ENCODE assay signal across 1 cellular context in the genomic region with DNA sequence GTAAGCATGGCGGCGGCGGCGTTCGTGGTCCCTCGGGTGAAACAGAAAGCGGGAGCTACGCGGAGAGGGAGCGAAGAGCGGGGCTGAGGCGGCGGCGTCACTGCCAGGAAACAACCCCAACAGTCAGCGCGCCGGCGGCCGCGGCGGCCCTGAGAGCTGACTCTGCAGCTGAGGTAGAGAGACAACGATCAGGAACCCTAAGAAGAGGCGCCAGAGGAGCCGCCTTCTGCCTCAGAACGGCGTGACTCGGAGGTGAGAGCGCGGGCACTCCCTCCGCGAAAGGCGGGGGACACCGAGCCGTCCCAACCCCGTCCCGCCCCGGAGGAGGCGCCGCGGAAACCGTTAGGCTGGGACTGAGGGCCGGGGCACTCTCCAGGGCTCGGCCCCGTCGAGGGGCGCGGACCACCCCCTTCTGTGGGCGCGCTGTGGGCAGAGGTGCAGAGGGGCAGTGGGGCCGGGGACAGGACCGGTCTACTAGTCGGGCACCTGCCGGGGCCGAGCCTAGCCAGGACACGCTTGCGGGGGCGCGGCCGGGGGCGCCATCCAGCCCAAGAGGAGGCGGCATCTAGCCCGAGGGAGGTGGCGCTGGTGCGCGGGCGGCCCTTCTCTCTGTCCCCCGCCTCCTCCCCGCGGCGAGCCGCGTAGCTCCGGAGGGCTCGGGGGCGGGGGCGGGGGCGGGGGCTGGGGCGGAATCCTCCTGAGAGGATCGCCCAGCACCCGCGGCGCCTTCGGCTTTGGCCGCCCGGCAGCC.
TF ChIP-seq lines count a peak whose summit lies in the region.

No MANE protein-coding gene starts in this region.

TF ChIP-seq in WTC11, 78 proteins besides CTCF, POLR2A, EP300 and RAD21 (continued from another document and continues in another):
- no peak for TF ChIP-seq MLX (CRISPR knock-in tag; IDR thresholded peaks at IDR 0.05)
- no peak for TF ChIP-seq CDX4 (CRISPR knock-in tag; IDR thresholded peaks at IDR 0.05; ENCODE audit: borderline replicate concordance)
- no peak for TF ChIP-seq FOXJ3 (CRISPR knock-in tag; IDR thresholded peaks at IDR 0.05; ENCODE audit: borderline replicate concordance)
- no peak; the same call in none of the 2 replicates for TF ChIP-seq ESRRA (CRISPR knock-in tag; IDR thresholded peaks at IDR 0.05; ENCODE audit: borderline replicate concordance)
- no peak for TF ChIP-seq ZNF121 (CRISPR knock-in tag; IDR thresholded peaks at IDR 0.05)
- TF ChIP-seq, protein P1, sequence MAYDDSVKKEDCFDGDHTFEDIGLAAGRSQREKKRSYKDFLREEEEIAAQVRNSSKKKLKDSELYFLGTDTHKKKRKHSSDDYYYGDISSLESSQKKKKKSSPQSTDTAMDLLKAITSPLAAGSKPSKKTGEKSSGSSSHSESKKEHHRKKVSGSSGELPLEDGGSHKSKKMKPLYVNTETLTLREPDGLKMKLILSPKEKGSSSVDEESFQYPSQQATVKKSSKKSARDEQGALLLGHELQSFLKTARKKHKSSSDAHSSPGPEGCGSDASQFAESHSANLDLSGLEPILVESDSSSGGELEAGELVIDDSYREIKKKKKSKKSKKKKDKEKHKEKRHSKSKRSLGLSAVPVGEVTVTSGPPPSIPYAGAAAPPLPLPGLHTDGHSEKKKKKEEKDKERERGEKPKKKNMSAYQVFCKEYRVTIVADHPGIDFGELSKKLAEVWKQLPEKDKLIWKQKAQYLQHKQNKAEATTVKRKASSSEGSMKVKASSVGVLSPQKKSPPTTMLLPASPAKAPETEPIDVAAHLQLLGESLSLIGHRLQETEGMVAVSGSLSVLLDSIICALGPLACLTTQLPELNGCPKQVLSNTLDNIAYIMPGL (CRISPR knock-in tag; IDR thresholded peaks at IDR 0.05), result peak; percentile 91; the same call in 1 of the 2 replicates
- TF ChIP-seq NFE2L1 (CRISPR knock-in tag; IDR thresholded peaks at IDR 0.05), result 0 out of 2 replicates have a peak, but pooled peaks have one; percentile 30
- TF ChIP-seq CBFB (CRISPR knock-in tag; IDR thresholded peaks at IDR 0.05; ENCODE audit: low read depth), result no peak
- no peak for TF ChIP-seq GRHL2 (CRISPR knock-in tag; IDR thresholded peaks at IDR 0.05; ENCODE audit: insufficient replicate concordance, severe bottlenecking)
- no peak; the same call in 1 of the 2 replicates for TF ChIP-seq ZBTB21 (CRISPR knock-in tag; IDR thresholded peaks at IDR 0.05; ENCODE audit: borderline replicate concordance)
- TF ChIP-seq, protein P2, sequence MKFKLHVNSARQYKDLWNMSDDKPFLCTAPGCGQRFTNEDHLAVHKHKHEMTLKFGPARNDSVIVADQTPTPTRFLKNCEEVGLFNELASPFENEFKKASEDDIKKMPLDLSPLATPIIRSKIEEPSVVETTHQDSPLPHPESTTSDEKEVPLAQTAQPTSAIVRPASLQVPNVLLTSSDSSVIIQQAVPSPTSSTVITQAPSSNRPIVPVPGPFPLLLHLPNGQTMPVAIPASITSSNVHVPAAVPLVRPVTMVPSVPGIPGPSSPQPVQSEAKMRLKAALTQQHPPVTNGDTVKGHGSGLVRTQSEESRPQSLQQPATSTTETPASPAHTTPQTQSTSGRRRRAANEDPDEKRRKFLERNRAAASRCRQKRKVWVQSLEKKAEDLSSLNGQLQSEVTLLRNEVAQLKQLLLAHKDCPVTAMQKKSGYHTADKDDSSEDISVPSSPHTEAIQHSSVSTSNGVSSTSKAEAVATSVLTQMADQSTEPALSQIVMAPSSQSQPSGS (CRISPR knock-in tag; IDR thresholded peaks at IDR 0.05; ENCODE audit: borderline replicate concordance, low read depth), result no peak
- TF ChIP-seq ATF3 (CRISPR knock-in tag; conservative IDR thresholded peaks at IDR 0.05), result no peak
- no peak for TF ChIP-seq JUN (CRISPR knock-in tag; IDR thresholded peaks at IDR 0.05)
- TF ChIP-seq AFF4 (CRISPR knock-in tag; IDR thresholded peaks at IDR 0.05; ENCODE audit: borderline replicate concordance), result no peak
- no peak for TF ChIP-seq NR2C2 (CRISPR knock-in tag; IDR thresholded peaks at IDR 0.05)
- TF ChIP-seq, protein P3, sequence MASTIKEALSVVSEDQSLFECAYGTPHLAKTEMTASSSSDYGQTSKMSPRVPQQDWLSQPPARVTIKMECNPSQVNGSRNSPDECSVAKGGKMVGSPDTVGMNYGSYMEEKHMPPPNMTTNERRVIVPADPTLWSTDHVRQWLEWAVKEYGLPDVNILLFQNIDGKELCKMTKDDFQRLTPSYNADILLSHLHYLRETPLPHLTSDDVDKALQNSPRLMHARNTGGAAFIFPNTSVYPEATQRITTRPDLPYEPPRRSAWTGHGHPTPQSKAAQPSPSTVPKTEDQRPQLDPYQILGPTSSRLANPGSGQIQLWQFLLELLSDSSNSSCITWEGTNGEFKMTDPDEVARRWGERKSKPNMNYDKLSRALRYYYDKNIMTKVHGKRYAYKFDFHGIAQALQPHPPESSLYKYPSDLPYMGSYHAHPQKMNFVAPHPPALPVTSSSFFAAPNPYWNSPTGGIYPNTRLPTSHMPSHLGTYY (CRISPR knock-in tag; IDR thresholded peaks at IDR 0.05), result no peak
- TF ChIP-seq, protein P4, sequence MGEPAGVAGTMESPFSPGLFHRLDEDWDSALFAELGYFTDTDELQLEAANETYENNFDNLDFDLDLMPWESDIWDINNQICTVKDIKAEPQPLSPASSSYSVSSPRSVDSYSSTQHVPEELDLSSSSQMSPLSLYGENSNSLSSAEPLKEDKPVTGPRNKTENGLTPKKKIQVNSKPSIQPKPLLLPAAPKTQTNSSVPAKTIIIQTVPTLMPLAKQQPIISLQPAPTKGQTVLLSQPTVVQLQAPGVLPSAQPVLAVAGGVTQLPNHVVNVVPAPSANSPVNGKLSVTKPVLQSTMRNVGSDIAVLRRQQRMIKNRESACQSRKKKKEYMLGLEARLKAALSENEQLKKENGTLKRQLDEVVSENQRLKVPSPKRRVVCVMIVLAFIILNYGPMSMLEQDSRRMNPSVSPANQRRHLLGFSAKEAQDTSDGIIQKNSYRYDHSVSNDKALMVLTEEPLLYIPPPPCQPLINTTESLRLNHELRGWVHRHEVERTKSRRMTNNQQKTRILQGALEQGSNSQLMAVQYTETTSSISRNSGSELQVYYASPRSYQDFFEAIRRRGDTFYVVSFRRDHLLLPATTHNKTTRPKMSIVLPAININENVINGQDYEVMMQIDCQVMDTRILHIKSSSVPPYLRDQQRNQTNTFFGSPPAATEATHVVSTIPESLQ (CRISPR knock-in tag; IDR thresholded peaks at IDR 0.05), result no peak
- TF ChIP-seq ZNF219 (CRISPR knock-in tag; IDR thresholded peaks at IDR 0.05; ENCODE audit: borderline replicate concordance), result no peak
- TF ChIP-seq CREM (CRISPR knock-in tag; IDR thresholded peaks at IDR 0.05), result no peak
- no peak; the same call in none of the 2 replicates for TF ChIP-seq SP1 (CRISPR knock-in tag; conservative IDR thresholded peaks at IDR 0.05)
- TF ChIP-seq JAZF1 (CRISPR knock-in tag; IDR thresholded peaks at IDR 0.05), result no peak
- no peak for TF ChIP-seq RORB (CRISPR knock-in tag; IDR thresholded peaks at IDR 0.05)
- no peak for TF ChIP-seq TCF7 (CRISPR knock-in tag; IDR thresholded peaks at IDR 0.05; ENCODE audit: low read depth)
- TF ChIP-seq, protein P5, sequence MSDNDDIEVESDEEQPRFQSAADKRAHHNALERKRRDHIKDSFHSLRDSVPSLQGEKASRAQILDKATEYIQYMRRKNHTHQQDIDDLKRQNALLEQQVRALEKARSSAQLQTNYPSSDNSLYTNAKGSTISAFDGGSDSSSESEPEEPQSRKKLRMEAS (CRISPR knock-in tag; IDR thresholded peaks at IDR 0.05), result peak; percentile 51; the same call in 1 of the 2 replicates
- no peak for TF ChIP-seq ZNF317 (CRISPR knock-in tag; IDR thresholded peaks at IDR 0.05; ENCODE audit: borderline replicate concordance, low read depth)
- no peak for TF ChIP-seq ATF1 (CRISPR knock-in tag; IDR thresholded peaks at IDR 0.05)
- no peak for TF ChIP-seq SOX15 (CRISPR knock-in tag; IDR thresholded peaks at IDR 0.05)
- TF ChIP-seq, protein P6, sequence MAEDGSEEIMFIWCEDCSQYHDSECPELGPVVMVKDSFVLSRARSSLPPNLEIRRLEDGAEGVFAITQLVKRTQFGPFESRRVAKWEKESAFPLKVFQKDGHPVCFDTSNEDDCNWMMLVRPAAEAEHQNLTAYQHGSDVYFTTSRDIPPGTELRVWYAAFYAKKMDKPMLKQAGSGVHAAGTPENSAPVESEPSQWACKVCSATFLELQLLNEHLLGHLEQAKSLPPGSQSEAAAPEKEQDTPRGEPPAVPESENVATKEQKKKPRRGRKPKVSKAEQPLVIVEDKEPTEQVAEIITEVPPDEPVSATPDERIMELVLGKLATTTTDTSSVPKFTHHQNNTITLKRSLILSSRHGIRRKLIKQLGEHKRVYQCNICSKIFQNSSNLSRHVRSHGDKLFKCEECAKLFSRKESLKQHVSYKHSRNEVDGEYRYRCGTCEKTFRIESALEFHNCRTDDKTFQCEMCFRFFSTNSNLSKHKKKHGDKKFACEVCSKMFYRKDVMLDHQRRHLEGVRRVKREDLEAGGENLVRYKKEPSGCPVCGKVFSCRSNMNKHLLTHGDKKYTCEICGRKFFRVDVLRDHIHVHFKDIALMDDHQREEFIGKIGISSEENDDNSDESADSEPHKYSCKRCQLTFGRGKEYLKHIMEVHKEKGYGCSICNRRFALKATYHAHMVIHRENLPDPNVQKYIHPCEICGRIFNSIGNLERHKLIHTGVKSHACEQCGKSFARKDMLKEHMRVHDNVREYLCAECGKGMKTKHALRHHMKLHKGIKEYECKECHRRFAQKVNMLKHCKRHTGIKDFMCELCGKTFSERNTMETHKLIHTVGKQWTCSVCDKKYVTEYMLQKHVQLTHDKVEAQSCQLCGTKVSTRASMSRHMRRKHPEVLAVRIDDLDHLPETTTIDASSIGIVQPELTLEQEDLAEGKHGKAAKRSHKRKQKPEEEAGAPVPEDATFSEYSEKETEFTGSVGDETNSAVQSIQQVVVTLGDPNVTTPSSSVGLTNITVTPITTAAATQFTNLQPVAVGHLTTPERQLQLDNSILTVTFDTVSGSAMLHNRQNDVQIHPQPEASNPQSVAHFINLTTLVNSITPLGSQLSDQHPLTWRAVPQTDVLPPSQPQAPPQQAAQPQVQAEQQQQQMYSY (CRISPR knock-in tag; IDR thresholded peaks at IDR 0.05), result no peak
- no peak; the same call in 1 of the 2 replicates for TF ChIP-seq MYBL2 (CRISPR knock-in tag; IDR thresholded peaks at IDR 0.05)
- TF ChIP-seq USF1 (CRISPR knock-in tag; IDR thresholded peaks at IDR 0.05), result peak; percentile 15; the same call in 1 of the 2 replicates
- TF ChIP-seq, protein P7, sequence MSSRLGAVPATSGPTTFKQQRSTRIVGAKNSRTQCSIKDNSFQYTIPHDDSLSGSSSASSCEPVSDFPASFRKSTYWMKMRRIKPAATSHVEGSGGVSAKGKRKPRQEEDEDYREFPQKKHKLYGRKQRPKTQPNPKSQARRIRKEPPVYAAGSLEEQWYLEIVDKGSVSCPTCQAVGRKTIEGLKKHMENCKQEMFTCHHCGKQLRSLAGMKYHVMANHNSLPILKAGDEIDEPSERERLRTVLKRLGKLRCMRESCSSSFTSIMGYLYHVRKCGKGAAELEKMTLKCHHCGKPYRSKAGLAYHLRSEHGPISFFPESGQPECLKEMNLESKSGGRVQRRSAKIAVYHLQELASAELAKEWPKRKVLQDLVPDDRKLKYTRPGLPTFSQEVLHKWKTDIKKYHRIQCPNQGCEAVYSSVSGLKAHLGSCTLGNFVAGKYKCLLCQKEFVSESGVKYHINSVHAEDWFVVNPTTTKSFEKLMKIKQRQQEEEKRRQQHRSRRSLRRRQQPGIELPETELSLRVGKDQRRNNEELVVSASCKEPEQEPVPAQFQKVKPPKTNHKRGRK (CRISPR knock-in tag; IDR thresholded peaks at IDR 0.05; ENCODE audit: borderline replicate concordance), result no peak
- TF ChIP-seq TEAD4 (CRISPR knock-in tag; IDR thresholded peaks at IDR 0.05), result no peak
